1 cellular context compared by ENCODE assay signal in the genomic region with DNA sequence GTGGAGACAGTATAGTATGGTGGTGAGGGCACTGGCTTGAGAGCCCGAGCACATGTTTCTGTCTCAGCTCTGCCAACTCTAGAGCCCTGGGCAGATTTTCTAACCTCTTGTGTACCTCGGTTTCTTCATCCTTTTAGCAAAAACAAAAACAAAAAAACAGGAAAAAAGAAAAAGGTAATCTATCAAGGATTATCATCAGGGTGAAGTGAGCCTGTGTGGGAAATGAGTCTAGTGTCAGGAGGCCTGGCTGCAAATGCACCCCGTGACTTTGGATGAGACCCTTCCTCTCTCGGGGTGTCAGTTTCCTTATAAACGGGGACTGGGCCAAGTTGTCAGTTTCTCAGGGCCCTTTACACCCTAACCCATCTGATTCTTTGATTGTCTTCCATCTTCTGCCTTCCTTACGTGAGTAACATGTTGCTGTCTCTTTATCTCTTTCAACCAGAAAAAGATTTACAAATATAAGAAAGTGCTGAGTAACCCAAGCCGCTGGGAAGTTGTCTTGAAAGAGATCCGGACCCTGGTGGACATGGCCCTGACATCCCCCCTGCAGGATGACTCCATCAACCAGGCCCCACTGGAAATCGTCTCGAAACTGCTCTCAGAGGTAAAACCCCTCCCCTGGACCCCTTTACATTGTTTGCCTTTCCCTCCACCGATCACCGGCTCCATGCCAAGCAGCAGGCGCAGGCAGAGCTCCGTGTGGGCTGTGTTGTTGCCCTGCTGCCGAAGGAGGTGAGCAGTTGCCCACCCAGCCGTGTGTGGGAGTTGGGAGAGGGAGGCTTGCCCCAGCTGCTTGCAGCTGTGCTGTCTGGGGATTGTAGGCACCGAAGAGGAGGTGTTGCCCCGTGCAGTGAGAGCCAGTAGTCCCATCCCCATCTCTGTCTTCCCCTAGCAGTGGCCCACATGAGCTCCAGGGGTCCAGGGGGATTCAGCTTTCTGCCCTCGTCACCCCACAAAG.
TF ChIP-seq lines count a peak whose summit lies in the region.

No MANE protein-coding gene starts in this region.

TF ChIP-seq in GM23338, 12 proteins besides CTCF, POLR2A, EP300 and RAD21 (continued from another document):
- TF ChIP-seq, protein P1, sequence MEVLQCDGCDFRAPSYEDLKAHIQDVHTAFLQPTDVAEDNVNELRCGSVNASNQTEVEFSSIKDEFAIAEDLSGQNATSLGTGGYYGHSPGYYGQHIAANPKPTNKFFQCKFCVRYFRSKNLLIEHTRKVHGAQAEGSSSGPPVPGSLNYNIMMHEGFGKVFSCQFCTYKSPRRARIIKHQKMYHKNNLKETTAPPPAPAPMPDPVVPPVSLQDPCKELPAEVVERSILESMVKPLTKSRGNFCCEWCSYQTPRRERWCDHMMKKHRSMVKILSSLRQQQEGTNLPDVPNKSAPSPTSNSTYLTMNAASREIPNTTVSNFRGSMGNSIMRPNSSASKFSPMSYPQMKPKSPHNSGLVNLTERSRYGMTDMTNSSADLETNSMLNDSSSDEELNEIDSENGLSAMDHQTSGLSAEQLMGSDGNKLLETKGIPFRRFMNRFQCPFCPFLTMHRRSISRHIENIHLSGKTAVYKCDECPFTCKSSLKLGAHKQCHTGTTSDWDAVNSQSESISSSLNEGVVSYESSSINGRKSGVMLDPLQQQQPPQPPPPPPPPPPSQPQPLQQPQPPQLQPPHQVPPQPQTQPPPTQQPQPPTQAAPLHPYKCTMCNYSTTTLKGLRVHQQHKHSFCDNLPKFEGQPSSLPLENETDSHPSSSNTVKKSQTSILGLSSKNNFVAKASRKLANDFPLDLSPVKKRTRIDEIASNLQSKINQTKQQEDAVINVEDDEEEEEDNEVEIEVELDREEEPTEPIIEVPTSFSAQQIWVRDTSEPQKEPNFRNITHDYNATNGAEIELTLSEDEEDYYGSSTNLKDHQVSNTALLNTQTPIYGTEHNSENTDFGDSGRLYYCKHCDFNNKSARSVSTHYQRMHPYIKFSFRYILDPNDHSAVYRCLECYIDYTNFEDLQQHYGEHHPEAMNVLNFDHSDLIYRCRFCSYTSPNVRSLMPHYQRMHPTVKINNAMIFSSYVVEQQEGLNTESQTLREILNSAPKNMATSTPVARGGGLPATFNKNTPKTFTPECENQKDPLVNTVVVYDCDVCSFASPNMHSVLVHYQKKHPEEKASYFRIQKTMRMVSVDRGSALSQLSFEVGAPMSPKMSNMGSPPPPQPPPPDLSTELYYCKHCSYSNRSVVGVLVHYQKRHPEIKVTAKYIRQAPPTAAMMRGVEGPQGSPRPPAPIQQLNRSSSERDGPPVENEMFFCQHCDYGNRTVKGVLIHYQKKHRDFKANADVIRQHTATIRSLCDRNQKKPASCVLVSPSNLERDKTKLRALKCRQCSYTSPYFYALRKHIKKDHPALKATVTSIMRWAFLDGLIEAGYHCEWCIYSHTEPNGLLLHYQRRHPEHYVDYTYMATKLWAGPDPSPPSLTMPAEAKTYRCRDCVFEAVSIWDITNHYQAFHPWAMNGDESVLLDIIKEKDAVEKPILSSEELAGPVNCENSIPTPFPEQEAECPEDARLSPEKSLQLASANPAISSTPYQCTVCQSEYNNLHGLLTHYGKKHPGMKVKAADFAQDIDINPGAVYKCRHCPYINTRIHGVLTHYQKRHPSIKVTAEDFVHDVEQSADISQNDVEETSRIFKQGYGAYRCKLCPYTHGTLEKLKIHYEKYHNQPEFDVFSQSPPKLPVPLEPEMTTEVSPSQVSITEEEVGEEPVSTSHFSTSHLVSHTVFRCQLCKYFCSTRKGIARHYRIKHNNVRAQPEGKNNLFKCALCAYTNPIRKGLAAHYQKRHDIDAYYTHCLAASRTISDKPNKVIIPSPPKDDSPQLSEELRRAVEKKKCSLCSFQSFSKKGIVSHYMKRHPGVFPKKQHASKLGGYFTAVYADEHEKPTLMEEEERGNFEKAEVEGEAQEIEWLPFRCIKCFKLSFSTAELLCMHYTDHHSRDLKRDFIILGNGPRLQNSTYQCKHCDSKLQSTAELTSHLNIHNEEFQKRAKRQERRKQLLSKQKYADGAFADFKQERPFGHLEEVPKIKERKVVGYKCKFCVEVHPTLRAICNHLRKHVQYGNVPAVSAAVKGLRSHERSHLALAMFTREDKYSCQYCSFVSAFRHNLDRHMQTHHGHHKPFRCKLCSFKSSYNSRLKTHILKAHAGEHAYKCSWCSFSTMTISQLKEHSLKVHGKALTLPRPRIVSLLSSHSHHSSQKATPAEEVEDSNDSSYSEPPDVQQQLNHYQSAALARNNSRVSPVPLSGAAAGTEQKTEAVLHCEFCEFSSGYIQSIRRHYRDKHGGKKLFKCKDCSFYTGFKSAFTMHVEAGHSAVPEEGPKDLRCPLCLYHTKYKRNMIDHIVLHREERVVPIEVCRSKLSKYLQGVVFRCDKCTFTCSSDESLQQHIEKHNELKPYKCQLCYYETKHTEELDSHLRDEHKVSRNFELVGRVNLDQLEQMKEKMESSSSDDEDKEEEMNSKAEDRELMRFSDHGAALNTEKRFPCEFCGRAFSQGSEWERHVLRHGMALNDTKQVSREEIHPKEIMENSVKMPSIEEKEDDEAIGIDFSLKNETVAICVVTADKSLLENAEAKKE (CRISPR knock-in tag; IDR thresholded peaks at IDR 0.05), result no peak
- TF ChIP-seq CREB1 (CRISPR knock-in tag; IDR thresholded peaks at IDR 0.05; ENCODE audit: low read depth) (no peak), NANOG (IDR thresholded peaks at IDR 0.05; ENCODE audit: borderline replicate concordance) (no peak), JUNB (IDR thresholded peaks at IDR 0.05; ENCODE audit: unreplicated experiment) (no peak)
